Comparison of ENCODE assay signal across 8 cellular contexts in genomic region chr19:10653732-10654609, GRCh38. TPM values are rescaled to one million over a fixed set of nuclear protein-coding genes. Genes with fewer than 3 reads are reported as not detected.
DNase-seq lines count a peak whose midpoint lies in the region; ATAC-seq, FAIRE-seq and TF ChIP-seq lines count a peak whose summit lies in the region.

TSS of gene ILF3 (plus strand) at chr19:10654346. CDS start at chr19:10670606, 16,260 bp downstream.

- DNase-seq in EL = peak; percentile 100
- peak; percentile 97 for DNase-seq in H54 (ENCODE audit: insufficient read length, low spot score)
- DNase-seq in activated T-helper 9 cell treated with anti-CD3 and anti-CD28 coated beads, Interleukin-2, amount 50 U/mL, for 16 hours (ENCODE audit: low read depth) = peak; percentile 99
- DNase-seq in fibroblast of mammary gland (ENCODE audit: low read depth) = peak; percentile 100
- DNase-seq in naive thymus-derived CD8-positive, alpha-beta T cell = peak; percentile 97 to 100 (median 100)
- peak; percentile 99 to 100 (median 100) for DNase-seq in stimulated activated naive CD4-positive, alpha-beta T cell (lab: John Stamatoyannopoulos, UW)

- H3K27me3 Mint-ChIP-seq in naive thymus-derived CD8-positive, alpha-beta T cell = peaks cover 0 to 3% (median 0%) of the 10 kb centered on the region in 5 donors

- peaks cover 70% of the 10 kb centered on the region for H3K79me2 ChIP-seq in Loucy (ENCODE audit: insufficient read depth, low read length)

- H2AFZ ChIP-seq in Loucy (ENCODE audit: low read length) = peak within 1 kb of the TSS; percentile 84

- POLR2A ChIA-PET in naive thymus-derived CD8-positive, alpha-beta T cell (lab: Charles Lee) = interaction anchor here (0.6 to 5.1 kb wide), 17 partner anchors 9 to 511 kb away, joined by 3 to 53 read pairs (median 4); partner anchors contain the start of genes DNM2, KRI1 and SLC44A2

- H3K4me1 Mint-ChIP-seq in naive thymus-derived CD8-positive, alpha-beta T cell = peaks cover 16 to 58% (median 44%) of the 10 kb centered on the region in 4 donors

- H3K4me1 ChIP-seq in Loucy (ENCODE audit: insufficient read depth, low read length, poor library complexity, severe bottlenecking) = peaks cover 32% of the 10 kb centered on the region

- ATAC-seq in naive thymus-derived CD8-positive, alpha-beta T cell = peak; percentile 80 to 87

- no peaks in the 10 kb centered on the region for H3K36me3 ChIP-seq in Loucy (ENCODE audit: insufficient read depth, low read length)

- peaks cover 43% of the 10 kb centered on the region for H4K20me1 ChIP-seq in Loucy (ENCODE audit: insufficient read depth, low read length, poor library complexity, severe bottlenecking)

- TF ChIP-seq CTCF in Loucy (conservative IDR thresholded peaks at IDR 0.05; ENCODE audit: low read length) (no peak), fibroblast of mammary gland (conservative IDR thresholded peaks at IDR 0.05; ENCODE audit: control insufficient read depth, insufficient read depth, low read depth, low read length) (no peak)

- TF ChIP-seq POLR2A in H54 (IDR thresholded peaks at IDR 0.05; ENCODE audit: low read depth, low read length) (peak; percentile 61), Raji (IDR thresholded peaks at IDR 0.05; ENCODE audit: insufficient read depth, low read depth, low read length) (peak; percentile 96)

- peak within 1 kb of the TSS; percentile 86 for H3K4me3 ChIP-seq in Loucy (ENCODE audit: low read length, poor library complexity, severe bottlenecking)
- peak within 1 kb of the TSS; percentile 78 for H3K4me3 ChIP-seq in fibroblast of mammary gland (ENCODE audit: control insufficient read depth, low read depth, low read length)

- H3K9me3 ChIP-seq in Loucy (ENCODE audit: insufficient read depth, low read depth, low read length) = no peaks in the 10 kb centered on the region

- H3K4me2 ChIP-seq in Loucy (ENCODE audit: low read depth, low read length, poor library complexity, severe bottlenecking) = peak within 1 kb of the TSS; percentile 87

- H3K9ac ChIP-seq in Loucy (ENCODE audit: low read depth, low read length, poor library complexity, severe bottlenecking) = peak within 1 kb of the TSS; percentile 99

- peak; percentile 89 for FAIRE-seq in H54 (lab: Jason Lieb, UNC)

- peak within 1 kb of the TSS; percentile 97 to 100 (median 99) for H3K27ac Mint-ChIP-seq in naive thymus-derived CD8-positive, alpha-beta T cell

- H3K4me3 Mint-ChIP-seq in naive thymus-derived CD8-positive, alpha-beta T cell = peak within 1 kb of the TSS; percentile 93 to 97 (median 96)

- no peaks in the 10 kb centered on the region for H3K9me2 ChIP-seq in Loucy (replicated peaks; ENCODE audit: low read depth, low read length)

- H3K36me3 Mint-ChIP-seq in naive thymus-derived CD8-positive, alpha-beta T cell = peaks cover 0 to 31% (median 3%) of the 10 kb centered on the region in 3 donors

- H3K27me3 ChIP-seq in Loucy (ENCODE audit: insufficient read depth, low read length, poor library complexity, severe bottlenecking) = peaks cover 8% of the 10 kb centered on the region

- H3F3A ChIP-seq in Loucy (ENCODE audit: low read depth) = no peaks in the 10 kb centered on the region

- no peaks in the 10 kb centered on the region for H3K9me3 Mint-ChIP-seq in naive thymus-derived CD8-positive, alpha-beta T cell

RNA-seq across cellular contexts. Expression of gene ILF3, which starts in this region (rescaled TPM):
- total RNA-seq in naive thymus-derived CD8-positive, alpha-beta T cell = 100 to 1,000 TPM; 385 to 391 TPM
- polyA plus RNA-seq in naive thymus-derived CD8-positive, alpha-beta T cell = 10 to 100 TPM; 79.6 to 99.1 (median 92.8) TPM

Comparison
In these comparisons a context has a peak if more than half of its experiments do, and no peak if none do; other contexts are left out.
1. Peak in every context shown above with its lines: DNase-seq, ATAC-seq and H3K4me3 ChIP-seq.